In the genomic region with DNA sequence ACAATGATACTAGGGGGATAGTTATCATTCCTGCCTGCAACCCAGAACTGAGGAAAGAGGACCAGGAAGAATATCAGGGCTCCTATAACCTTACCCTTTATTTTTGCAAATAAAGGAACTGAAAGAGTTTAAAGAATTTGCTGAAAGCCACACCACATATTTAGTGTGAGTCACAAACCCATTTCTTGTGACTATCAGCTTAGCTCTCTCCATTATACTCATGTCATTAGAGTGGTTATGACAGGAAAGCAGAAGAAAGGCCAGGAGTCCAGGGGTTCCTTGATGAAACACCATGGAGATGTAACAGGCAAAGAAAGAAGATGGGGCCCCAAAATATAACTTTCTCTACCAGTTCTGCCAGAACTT, we compare ENCODE assay signal across 9 cellular contexts.
DNase-seq lines count a peak whose midpoint lies in the region; ATAC-seq and TF ChIP-seq lines count a peak whose summit lies in the region.
"Had no signal": no experiment of that assay in that cellular context is flagged by ENCODE, and none has a peak within 500 bp of the region (broad histone marks: within the 10 kb centered on the region; RNA-seq: fewer than 3 reads in every experiment).

No MANE protein-coding gene starts in this region.

- no peaks in the 10 kb centered on the region for H3K9me2 ChIP-seq in OCI-LY1 (ENCODE audit: low read depth, low read length)

- DNase-seq in renal cortical epithelial cell (ENCODE audit: low read depth) = peak; percentile 39
- DNase-seq in DMS 273 (lab: John Stamatoyannopoulos, UW; ENCODE audit: unreplicated experiment) = no peak
- no peak for DNase-seq in activated CD4-positive, CD25-positive, alpha-beta regulatory T cell (lab: John Stamatoyannopoulos, UW)
- no peak for DNase-seq in NCI-H1105 (lab: John Stamatoyannopoulos, UW)
- DNase-seq: endodermal cell had no signal

- peak overlapping the region; percentile 44 for H3K4me2 ChIP-seq in OCI-LY1 (ENCODE audit: low read length)

- H3F3A ChIP-seq in OCI-LY1 (ENCODE audit: insufficient read depth, low read length) = no peaks in the 10 kb centered on the region

- no peaks in the 10 kb centered on the region for H3K36me3 ChIP-seq in OCI-LY1 (ENCODE audit: insufficient read depth, low read length)
- H3K36me3 ChIP-seq: thoracic aorta had no signal

- H3K27ac ChIP-seq in OCI-LY1 (ENCODE audit: low read depth, low read length, poor library complexity, severe bottlenecking) = peak overlapping the region; percentile 82
- H3K27ac ChIP-seq: thoracic aorta had no signal

- H3K9me3 ChIP-seq in OCI-LY1 (ENCODE audit: low read length) = no peaks in the 10 kb centered on the region
- H3K9me3 ChIP-seq: thoracic aorta had no signal

- H3K4me1 ChIP-seq in OCI-LY1 (ENCODE audit: insufficient read depth, low read length, severe bottlenecking) = peaks cover 74% of the 10 kb centered on the region

- no peaks in the 10 kb centered on the region for H4K20me1 ChIP-seq in OCI-LY1 (ENCODE audit: insufficient read depth, low read length)

- no peak overlapping the region for H2AFZ ChIP-seq in OCI-LY1 (ENCODE audit: low read length)

- TF ChIP-seq CTCF in OCI-LY1 (IDR thresholded peaks at IDR 0.05; ENCODE audit: low read length) = no peak

- ATAC-seq in GM19351 (IDR thresholded peaks at IDR 0.05; ENCODE audit: unreplicated experiment) (peak; percentile 44), HG02938 (IDR thresholded peaks at IDR 0.05; ENCODE audit: unreplicated experiment) (peak; percentile 66)

- H3K27me3 ChIP-seq in OCI-LY1 (ENCODE audit: insufficient read depth, low read length) = no peaks in the 10 kb centered on the region

- H3K79me2 ChIP-seq in OCI-LY1 (ENCODE audit: insufficient read depth, low read length) = no peaks in the 10 kb centered on the region

- no peak overlapping the region for H3K4me3 ChIP-seq in OCI-LY1 (ENCODE audit: low read depth, low read length, poor library complexity, severe bottlenecking)
- H3K4me3 ChIP-seq: thoracic aorta had no signal

- H3K9ac ChIP-seq in OCI-LY1 (ENCODE audit: low read length) = peak overlapping the region; percentile 11; the same call in 1 of the 2 replicates
